1 cellular context compared by ENCODE assay signal in the genomic region with DNA sequence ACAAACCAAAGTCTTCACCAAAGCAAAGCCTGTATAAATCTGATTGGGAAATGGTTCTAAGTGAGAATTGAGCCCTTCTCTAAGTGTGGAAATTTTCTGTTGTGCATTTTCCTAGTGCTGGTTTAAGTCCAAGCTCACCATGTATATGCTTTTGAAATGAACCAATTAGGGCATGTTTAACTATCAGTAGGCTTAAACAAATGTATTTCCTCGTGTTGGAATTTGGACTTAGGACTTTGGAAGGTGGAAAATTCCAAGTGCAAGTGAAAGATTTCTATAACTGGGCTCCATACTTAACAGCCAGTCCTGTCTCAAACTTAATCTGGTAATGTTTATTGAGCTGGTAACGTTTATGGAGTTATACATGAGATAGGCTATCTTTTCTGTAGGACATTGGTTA.
TF ChIP-seq lines count a peak whose summit lies in the region.

No MANE protein-coding gene starts in this region.

TF ChIP-seq in A549, 52 proteins besides CTCF, POLR2A, EP300 and RAD21 (continued from another document):
- TF ChIP-seq, protein P1, sequence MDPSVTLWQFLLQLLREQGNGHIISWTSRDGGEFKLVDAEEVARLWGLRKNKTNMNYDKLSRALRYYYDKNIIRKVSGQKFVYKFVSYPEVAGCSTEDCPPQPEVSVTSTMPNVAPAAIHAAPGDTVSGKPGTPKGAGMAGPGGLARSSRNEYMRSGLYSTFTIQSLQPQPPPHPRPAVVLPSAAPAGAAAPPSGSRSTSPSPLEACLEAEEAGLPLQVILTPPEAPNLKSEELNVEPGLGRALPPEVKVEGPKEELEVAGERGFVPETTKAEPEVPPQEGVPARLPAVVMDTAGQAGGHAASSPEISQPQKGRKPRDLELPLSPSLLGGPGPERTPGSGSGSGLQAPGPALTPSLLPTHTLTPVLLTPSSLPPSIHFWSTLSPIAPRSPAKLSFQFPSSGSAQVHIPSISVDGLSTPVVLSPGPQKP (IDR thresholded peaks at IDR 0.05; ENCODE audit: low read depth, low read length): no peak
- TF ChIP-seq ESRRA (IDR thresholded peaks at IDR 0.05; ENCODE audit: borderline replicate concordance, low read length) (no peak), HES2 (IDR thresholded peaks at IDR 0.05) (no peak), CBX2 (IDR thresholded peaks at IDR 0.05; ENCODE audit: borderline replicate concordance, low read depth) (no peak)
